1 cellular context compared by ENCODE assay signal in the genomic region with DNA sequence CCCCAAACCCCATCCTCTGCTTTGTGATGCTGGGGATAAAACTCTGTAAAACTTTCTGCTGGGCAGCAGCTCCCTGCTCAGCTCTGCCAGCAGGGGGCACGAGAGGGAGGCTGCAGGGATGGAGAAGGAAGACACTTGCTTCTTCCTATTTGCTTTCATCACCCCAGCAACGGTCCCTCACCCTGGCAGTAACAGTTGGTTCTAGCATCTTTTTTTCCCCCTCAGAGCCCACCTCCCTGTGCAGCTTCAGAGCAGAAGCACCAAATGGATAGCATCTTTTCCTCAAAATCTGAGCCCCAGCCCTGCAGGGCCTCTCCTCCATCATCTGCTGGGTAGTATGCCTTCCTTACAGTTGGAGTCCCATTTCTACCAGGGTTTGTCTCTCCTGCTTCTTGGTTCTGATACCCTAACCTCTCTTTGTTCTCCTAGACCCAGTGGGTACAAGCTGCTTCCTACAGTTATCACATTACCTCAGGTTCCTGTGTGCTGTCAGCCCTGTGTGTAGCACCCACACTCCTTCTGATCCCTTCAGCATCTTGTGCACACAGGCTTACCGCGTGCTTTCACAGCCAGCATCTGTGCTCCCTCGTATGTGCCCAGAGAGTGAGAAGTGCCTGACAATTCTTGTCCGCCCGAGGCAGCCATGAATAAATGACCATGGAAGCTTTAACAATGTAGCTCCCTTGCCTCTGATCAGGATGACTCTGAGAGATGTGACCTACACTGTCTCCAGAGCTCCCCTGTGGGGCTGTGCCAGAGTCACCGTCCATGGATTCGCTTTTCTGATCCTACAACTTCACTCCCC.
TF ChIP-seq lines count a peak whose summit lies in the region.

No MANE protein-coding gene starts in this region.

TF ChIP-seq in GM23338, 12 proteins besides CTCF, POLR2A, EP300 and RAD21 (continued from another document):
- TF ChIP-seq ZNF114 (CRISPR knock-in tag; IDR thresholded peaks at IDR 0.05) (no peak), JUNB (IDR thresholded peaks at IDR 0.05; ENCODE audit: unreplicated experiment) (no peak), POLR2AphosphoS5 (IDR thresholded peaks at IDR 0.05; ENCODE audit: low read depth) (no peak), NANOG (IDR thresholded peaks at IDR 0.05; ENCODE audit: borderline replicate concordance) (no peak), ZNF331 (CRISPR knock-in tag; IDR thresholded peaks at IDR 0.05; ENCODE audit: low read depth) (no peak), EZH2phosphoT487 (IDR thresholded peaks at IDR 0.05; ENCODE audit: unreplicated experiment) (no peak), STAT1 (IDR thresholded peaks at IDR 0.05; ENCODE audit: unreplicated experiment) (no peak)
- TF ChIP-seq, protein P1, sequence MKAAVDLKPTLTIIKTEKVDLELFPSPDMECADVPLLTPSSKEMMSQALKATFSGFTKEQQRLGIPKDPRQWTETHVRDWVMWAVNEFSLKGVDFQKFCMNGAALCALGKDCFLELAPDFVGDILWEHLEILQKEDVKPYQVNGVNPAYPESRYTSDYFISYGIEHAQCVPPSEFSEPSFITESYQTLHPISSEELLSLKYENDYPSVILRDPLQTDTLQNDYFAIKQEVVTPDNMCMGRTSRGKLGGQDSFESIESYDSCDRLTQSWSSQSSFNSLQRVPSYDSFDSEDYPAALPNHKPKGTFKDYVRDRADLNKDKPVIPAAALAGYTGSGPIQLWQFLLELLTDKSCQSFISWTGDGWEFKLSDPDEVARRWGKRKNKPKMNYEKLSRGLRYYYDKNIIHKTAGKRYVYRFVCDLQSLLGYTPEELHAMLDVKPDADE (IDR thresholded peaks at IDR 0.05) = no peak
- TF ChIP-seq, protein P2, sequence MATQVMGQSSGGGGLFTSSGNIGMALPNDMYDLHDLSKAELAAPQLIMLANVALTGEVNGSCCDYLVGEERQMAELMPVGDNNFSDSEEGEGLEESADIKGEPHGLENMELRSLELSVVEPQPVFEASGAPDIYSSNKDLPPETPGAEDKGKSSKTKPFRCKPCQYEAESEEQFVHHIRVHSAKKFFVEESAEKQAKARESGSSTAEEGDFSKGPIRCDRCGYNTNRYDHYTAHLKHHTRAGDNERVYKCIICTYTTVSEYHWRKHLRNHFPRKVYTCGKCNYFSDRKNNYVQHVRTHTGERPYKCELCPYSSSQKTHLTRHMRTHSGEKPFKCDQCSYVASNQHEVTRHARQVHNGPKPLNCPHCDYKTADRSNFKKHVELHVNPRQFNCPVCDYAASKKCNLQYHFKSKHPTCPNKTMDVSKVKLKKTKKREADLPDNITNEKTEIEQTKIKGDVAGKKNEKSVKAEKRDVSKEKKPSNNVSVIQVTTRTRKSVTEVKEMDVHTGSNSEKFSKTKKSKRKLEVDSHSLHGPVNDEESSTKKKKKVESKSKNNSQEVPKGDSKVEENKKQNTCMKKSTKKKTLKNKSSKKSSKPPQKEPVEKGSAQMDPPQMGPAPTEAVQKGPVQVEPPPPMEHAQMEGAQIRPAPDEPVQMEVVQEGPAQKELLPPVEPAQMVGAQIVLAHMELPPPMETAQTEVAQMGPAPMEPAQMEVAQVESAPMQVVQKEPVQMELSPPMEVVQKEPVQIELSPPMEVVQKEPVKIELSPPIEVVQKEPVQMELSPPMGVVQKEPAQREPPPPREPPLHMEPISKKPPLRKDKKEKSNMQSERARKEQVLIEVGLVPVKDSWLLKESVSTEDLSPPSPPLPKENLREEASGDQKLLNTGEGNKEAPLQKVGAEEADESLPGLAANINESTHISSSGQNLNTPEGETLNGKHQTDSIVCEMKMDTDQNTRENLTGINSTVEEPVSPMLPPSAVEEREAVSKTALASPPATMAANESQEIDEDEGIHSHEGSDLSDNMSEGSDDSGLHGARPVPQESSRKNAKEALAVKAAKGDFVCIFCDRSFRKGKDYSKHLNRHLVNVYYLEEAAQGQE (IDR thresholded peaks at IDR 0.05; ENCODE audit: unreplicated experiment) = no peak
